1 cellular context compared by ENCODE assay signal in genomic region chr17:7484067-7484963, GRCh38.
TF ChIP-seq lines count a peak whose summit lies in the region.

TSS of gene POLR2A (plus strand) at chr17:7484366.

TF ChIP-seq in K562, 482 proteins besides CTCF, POLR2A, EP300 and RAD21 (continued from another document):
- no peak for TF ChIP-seq USF2 (CRISPR knock-in tag; IDR thresholded peaks at IDR 0.05)
TF ChIP-seq in K562: peak in this region for 186.
